Comparison of ENCODE assay signal across 17 cellular contexts in genomic region chr4:94668724-94669123, GRCh38.
"Had no signal": no experiment of that assay in that cellular context is flagged by ENCODE, and none has a peak within 500 bp of the region (broad histone marks: within the 10 kb centered on the region; RNA-seq: fewer than 3 reads in every experiment).

No MANE protein-coding gene starts in this region.

- H3K9me3 ChIP-seq: heart left ventricle, suprapubic skin, thyroid gland had no signal

- ATAC-seq: heart left ventricle; left colon; naive thymus-derived CD4-positive, alpha-beta T cell; right cardiac atrium; stimulated activated effector memory CD8-positive, alpha-beta T cell treated with anti-CD3 and anti-CD28 coated beads, Interleukin-12 subunit alpha, Interleukin-12 subunit beta, amount 100 ng/mL, for 72 hours; stimulated activated naive CD8-positive, alpha-beta T cell treated with anti-CD3 and anti-CD28 coated beads, Interleukin-15, Interleukin-2, amounts not matched to agents 100 U/mL and 50 U/mL, for 24 hours had no signal

- FAIRE-seq: small intestine, urothelium cell line had no signal

- H3K4me1 ChIP-seq: suprapubic skin, thyroid gland had no signal

- H3K4me3 ChIP-seq: coronary artery, dorsolateral prefrontal cortex, heart left ventricle, suprapubic skin, thyroid gland had no signal

- DNase-seq: dorsolateral prefrontal cortex; effector CD8-positive, alpha-beta T cell; foreskin melanocyte; heart left ventricle; hippocampal formation; left colon; naive thymus-derived CD4-positive, alpha-beta T cell; posterior cingulate gyrus; right cardiac atrium; small intestine; stimulated activated CD4-positive, alpha-beta T cell treated with anti-CD3 and anti-CD28 coated beads, Interleukin-12 subunit alpha, Interleukin-12 subunit beta, amount 100 ng/mL, for 4 hours; stimulated activated naive CD8-positive, alpha-beta T cell treated with anti-CD3 and anti-CD28 coated beads, Interleukin-15, Interleukin-2, amounts not matched to agents 100 U/mL and 50 U/mL, for 24 hours; thyroid gland had no signal

- H3K27me3 ChIP-seq: dorsolateral prefrontal cortex, heart left ventricle, suprapubic skin, thyroid gland had no signal

- H3K27ac ChIP-seq: coronary artery, dorsolateral prefrontal cortex, heart left ventricle, suprapubic skin, thyroid gland had no signal
